In genomic region chr3:38600551-38600950, GRCh38 we compare ENCODE assay signal across 1 cellular context.
TF ChIP-seq lines count a peak whose summit lies in the region.

No MANE protein-coding gene starts in this region.

TF ChIP-seq in GM23338, 12 proteins besides CTCF, POLR2A, EP300 and RAD21 (continued from another document):
- no peak for TF ChIP-seq ZNF462 (CRISPR knock-in tag; IDR thresholded peaks at IDR 0.05)
- no peak for TF ChIP-seq CREB1 (CRISPR knock-in tag; IDR thresholded peaks at IDR 0.05; ENCODE audit: low read depth)
- TF ChIP-seq JUNB (IDR thresholded peaks at IDR 0.05; ENCODE audit: unreplicated experiment): no peak
